Comparison of ENCODE assay signal across 11 cellular contexts in genomic region chr2:24672589-24672988, GRCh38.
"Had no signal": no experiment of that assay in that cellular context is flagged by ENCODE, and none has a peak within 500 bp of the region (broad histone marks: within the 10 kb centered on the region; RNA-seq: fewer than 3 reads in every experiment).

No MANE protein-coding gene starts in this region.

- H3K9me3 Mint-ChIP-seq: endodermal cell, nephron, WTC11 had no signal

- DNase-seq: activated gamma-delta T cell, endodermal cell, heart left ventricle, mesendoderm, nucleus accumbens, stomach, upper lobe of right lung had no signal

- H3K9me3 ChIP-seq: heart left ventricle, right atrium auricular region, stomach, thoracic aorta, upper lobe of right lung had no signal

- H3K36me3 Mint-ChIP-seq: WTC11 had no signal

- H3K4me1 Mint-ChIP-seq: endodermal cell, nephron, WTC11 had no signal

- H3K4me3 Mint-ChIP-seq: endodermal cell, nephron, WTC11 had no signal

- H3K27ac Mint-ChIP-seq: endodermal cell, nephron, WTC11 had no signal

- ATAC-seq: heart left ventricle, upper lobe of right lung, WTC11 had no signal
